ENCODE assay signal across 27 cellular contexts in the genomic region with DNA sequence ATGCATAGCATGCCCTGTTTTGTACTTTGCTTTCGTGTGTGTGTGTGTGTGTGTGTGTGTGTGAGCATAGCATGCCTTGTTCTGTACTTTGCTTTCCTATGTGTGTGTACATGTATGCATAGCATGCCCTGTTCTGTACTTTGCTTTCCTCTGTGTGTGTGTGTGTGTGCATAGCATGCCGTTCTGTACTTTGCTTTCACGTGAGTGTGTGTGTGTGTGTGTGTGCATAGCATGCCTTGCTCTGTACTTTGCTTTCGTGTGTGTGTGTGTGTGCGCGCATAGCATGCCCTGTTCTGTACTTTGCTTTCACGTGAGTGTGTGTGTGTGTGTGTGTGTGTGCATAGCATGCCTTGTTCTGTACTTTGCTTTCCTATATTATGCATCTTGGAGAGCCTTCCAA. TPM values are rescaled to one million over a fixed set of nuclear protein-coding genes. Genes with fewer than 3 reads are reported as not detected.
"Had no signal": no experiment of that assay in that cellular context is flagged by ENCODE, and none has a peak within 500 bp of the region (broad histone marks: within the 10 kb centered on the region; RNA-seq: fewer than 3 reads in every experiment).

No MANE protein-coding gene starts in this region.

- H3K27me3 ChIP-seq: brain microvascular endothelial cell, cardiac muscle cell, Peyer's patch, SJSA1 had no signal

- H3K9me3 ChIP-seq: Peyer's patch, SJSA1, SK-N-SH had no signal

- H3K27ac Mint-ChIP-seq: activated CD4-positive, alpha-beta T cell treated with anti-CD3 and anti-CD28 coated beads, Interleukin-2, amount 10 ng/mL, durations not matched to agents 24 days and 14 days; activated CD8-positive, alpha-beta T cell treated with anti-CD3 and anti-CD28 coated beads for 36 hours; activated naive CD4-positive, alpha-beta T cell treated with anti-CD3 and anti-CD28 coated beads for 36 hours; activated naive CD4-positive, alpha-beta T cell treated with anti-CD3 and anti-CD28 coated beads, Interleukin-2, amount 50 U/mL, for 72 hours; activated naive CD8-positive, alpha-beta T cell treated with anti-CD3 and anti-CD28 coated beads, Interleukin-2, amount 50 U/mL, for 24 hours; activated T-cell treated with anti-CD3 and anti-CD28 coated beads, Interleukin-2, amount 50 U/mL, for 24 hours; activated T-helper 2 cell treated with anti-CD3 and anti-CD28 coated beads, Interferon-gamma antibody, Interleukin-2, Interleukin-4, amounts not matched to agents 10 μg/mL and 5 μg/mL and 100 μg/mL, durations not matched to agents 14 hours and 24 hours and 36 hours; T-helper 2 cell treated with Interferon-gamma antibody and Interleukin-4, amounts not matched to agents 5 μg/mL and 100 μg/mL, for 36 hours had no signal

- H3K4me1 Mint-ChIP-seq: activated CD4-positive, alpha-beta T cell treated with anti-CD3 and anti-CD28 coated beads, Interleukin-2, amount 10 ng/mL, durations not matched to agents 24 days and 14 days; activated naive CD8-positive, alpha-beta T cell treated with anti-CD3 and anti-CD28 coated beads, Interleukin-2, amount 50 U/mL, for 24 hours had no signal

- DNase-seq: activated CD4-positive, alpha-beta T cell treated with anti-CD3 and anti-CD28 coated beads, Interleukin-2, amount 10 ng/mL, durations not matched to agents 24 days and 14 days; activated CD4-positive, alpha-beta T cell treated with anti-CD3 and anti-CD28 coated beads, Interleukin-2, amount 50 U/mL, for 4 hours; activated CD8-positive, alpha-beta T cell treated with anti-CD3 and anti-CD28 coated beads for 36 hours; activated gamma-delta T cell treated with Interleukin-2 at 50 U/mL for 16 hours; activated naive CD4-positive, alpha-beta T cell treated with anti-CD3 and anti-CD28 coated beads for 36 hours; activated naive CD8-positive, alpha-beta T cell treated with anti-CD3 and anti-CD28 coated beads, Interleukin-2, amount 50 U/mL, for 24 hours; activated T-cell treated with anti-CD3 and anti-CD28 coated beads, Interleukin-2, amount 50 U/mL, for 24 hours; anterior cingulate cortex; brain microvascular endothelial cell; NCI-H1105; NCI-H1417 treated with DMSO at 0.1 percent for 48 hours; NCI-H187 treated with DMSO at 0.1 percent for 48 hours; NCI-H2081 treated with DMSO at 0.1 percent for 48 hours; NCI-H345; NCI-H524 treated with DMSO at 0.1 percent for 48 hours; NK-92 treated with Interleukin-12 subunit alpha and Interleukin-12 subunit beta, amount 100 ng/mL, for 24 hours; PC-3; Peyer's patch; RPMI8226; SK-N-SH had no signal

- H3K4me1 ChIP-seq: Peyer's patch, SJSA1 had no signal

- H3K27me3 Mint-ChIP-seq: activated CD4-positive, alpha-beta T cell treated with anti-CD3 and anti-CD28 coated beads, Interleukin-2, amount 10 ng/mL, durations not matched to agents 24 days and 14 days; activated CD8-positive, alpha-beta T cell treated with anti-CD3 and anti-CD28 coated beads for 36 hours; activated naive CD8-positive, alpha-beta T cell treated with anti-CD3 and anti-CD28 coated beads, Interleukin-2, amount 50 U/mL, for 24 hours; activated T-cell treated with anti-CD3 and anti-CD28 coated beads, Interleukin-2, amount 50 U/mL, for 24 hours; central memory CD8-positive, alpha-beta T cell had no signal

- H3K36me3 Mint-ChIP-seq: activated naive CD4-positive, alpha-beta T cell treated with anti-CD3 and anti-CD28 coated beads, Interleukin-2, amount 50 U/mL, for 72 hours had no signal

- H3K4me2 ChIP-seq: SK-N-SH had no signal

- H3K9me3 Mint-ChIP-seq: activated CD4-positive, alpha-beta T cell treated with anti-CD3 and anti-CD28 coated beads, Interleukin-2, amount 10 ng/mL, durations not matched to agents 24 days and 14 days; activated CD8-positive, alpha-beta T cell treated with anti-CD3 and anti-CD28 coated beads for 36 hours; activated naive CD4-positive, alpha-beta T cell treated with anti-CD3 and anti-CD28 coated beads for 36 hours; activated naive CD4-positive, alpha-beta T cell treated with anti-CD3 and anti-CD28 coated beads, Interleukin-2, amount 50 U/mL, for 72 hours; activated naive CD8-positive, alpha-beta T cell treated with anti-CD3 and anti-CD28 coated beads, Interleukin-2, amount 50 U/mL, for 24 hours; activated T-cell treated with anti-CD3 and anti-CD28 coated beads, Interleukin-2, amount 50 U/mL, for 24 hours; activated T-helper 2 cell treated with anti-CD3 and anti-CD28 coated beads, Interferon-gamma antibody, Interleukin-2, Interleukin-4, amounts not matched to agents 10 μg/mL and 5 μg/mL and 100 μg/mL, durations not matched to agents 14 hours and 24 hours and 36 hours; central memory CD8-positive, alpha-beta T cell; T-helper 1 cell treated with Interleukin-12 subunit alpha and Interleukin-12 subunit beta and Interleukin-4 antibody, amounts not matched to agents 30 μg/mL and 1 μg/mL, for 36 hours; T-helper 2 cell treated with Interferon-gamma antibody and Interleukin-4, amounts not matched to agents 5 μg/mL and 100 μg/mL, for 36 hours had no signal

- ATAC-seq: activated CD8-positive, alpha-beta T cell treated with anti-CD3 and anti-CD28 coated beads for 36 hours; activated naive CD8-positive, alpha-beta T cell treated with anti-CD3 and anti-CD28 coated beads, Interleukin-2, amount 50 U/mL, for 24 hours; PC-3 had no signal

- H3K4me3 ChIP-seq: cardiac muscle cell, Peyer's patch, SJSA1 had no signal

- H3K9ac ChIP-seq: SK-N-SH had no signal

- H3K4me3 Mint-ChIP-seq: activated CD4-positive, alpha-beta T cell treated with anti-CD3 and anti-CD28 coated beads, Interleukin-2, amount 10 ng/mL, durations not matched to agents 24 days and 14 days; activated CD8-positive, alpha-beta T cell treated with anti-CD3 and anti-CD28 coated beads for 36 hours; activated naive CD4-positive, alpha-beta T cell treated with anti-CD3 and anti-CD28 coated beads for 36 hours; activated naive CD8-positive, alpha-beta T cell treated with anti-CD3 and anti-CD28 coated beads, Interleukin-2, amount 50 U/mL, for 24 hours; activated T-cell treated with anti-CD3 and anti-CD28 coated beads, Interleukin-2, amount 50 U/mL, for 24 hours; central memory CD8-positive, alpha-beta T cell; T-helper 1 cell treated with Interleukin-12 subunit alpha and Interleukin-12 subunit beta and Interleukin-4 antibody, amounts not matched to agents 30 μg/mL and 1 μg/mL, for 36 hours; T-helper 2 cell treated with Interferon-gamma antibody and Interleukin-4, amounts not matched to agents 5 μg/mL and 100 μg/mL, for 36 hours had no signal

- H3K27ac ChIP-seq: brain microvascular endothelial cell, cardiac muscle cell, Peyer's patch, SJSA1 had no signal

- H3K36me3 ChIP-seq: brain microvascular endothelial cell, cardiac muscle cell, Peyer's patch, SJSA1 had no signal

RNA-seq across cellular contexts. Expression of a gene that starts 27.4 kb away (rescaled TPM):
- total RNA-seq: activated T-helper 2 cell treated with anti-CD3 and anti-CD28 coated beads, Interferon-gamma antibody, Interleukin-2, Interleukin-4, amounts not matched to agents 10 μg/mL and 5 μg/mL and 100 μg/mL, durations not matched to agents 14 hours and 24 hours and 36 hours had no signal
